Comparison of ENCODE assay signal across 10 cellular contexts in the genomic region with DNA sequence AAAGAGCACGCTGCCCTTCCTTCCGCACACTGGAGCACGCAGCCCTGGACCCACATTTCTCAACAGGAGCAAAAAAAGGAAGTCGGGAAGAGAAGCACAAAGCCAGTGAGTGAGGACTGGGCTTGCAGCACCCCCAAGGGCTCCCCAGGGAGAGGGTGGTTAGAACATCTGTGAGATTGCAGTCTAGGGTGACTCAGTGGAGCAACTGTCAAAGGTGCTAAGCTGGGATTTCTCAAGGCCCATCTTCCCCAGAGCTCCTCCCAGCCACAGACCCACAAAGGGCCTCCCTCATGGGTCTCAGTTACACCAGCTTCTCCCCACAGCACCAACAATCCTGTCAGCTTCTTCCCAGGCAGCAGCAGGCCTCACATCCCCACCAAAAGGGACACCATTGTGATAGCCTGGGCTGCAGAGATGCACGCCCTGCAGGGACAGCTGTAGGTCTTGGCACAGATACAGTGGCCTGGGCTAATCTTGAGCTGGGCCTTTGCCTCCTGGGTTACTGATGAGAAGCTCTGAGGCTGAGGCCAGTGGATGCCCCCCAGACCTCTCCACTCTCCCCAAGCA. TPM values are rescaled to one million over a fixed set of nuclear protein-coding genes. Genes with fewer than 3 reads are reported as not detected.
DNase-seq lines count a peak whose midpoint lies in the region; ATAC-seq, FAIRE-seq and TF ChIP-seq lines count a peak whose summit lies in the region.
"Had no signal": no experiment of that assay in that cellular context is flagged by ENCODE, and none has a peak within 500 bp of the region (broad histone marks: within the 10 kb centered on the region; RNA-seq: fewer than 3 reads in every experiment).

No MANE protein-coding gene starts in this region.

- 100% methylated on average over 3 of the region's 5 CpGs for WGBS in K562 (ENCODE audit: insufficient coverage, low coverage, missing lambda C conversion rate)
- WGBS in right lobe of liver (ENCODE audit: insufficient coverage, low coverage, low lambda C conversion rate, missing lambda C conversion rate) = 46% methylated on average over 2 of the region's 5 CpGs

- H3K27ac ChIP-seq in AG04450 (ENCODE audit: low read depth, low read length) = no peak overlapping the region
- H3K27ac ChIP-seq in K562 (ENCODE audit: extremely low read depth, low read depth, low read length) = no peak overlapping the region
- H3K27ac ChIP-seq in right lobe of liver = peak overlapping the region in 2 of 3 donors; percentile 29 to 40
- H3K27ac ChIP-seq: cardiac muscle cell had no signal

- peaks cover 35 to 71% of the 10 kb centered on the region in 2 experiments for H3K4me1 ChIP-seq in K562 (replicated peaks in 1 of 2; ENCODE audit: control insufficient read depth in 2 of 2, insufficient read depth in 2 of 2, low read length in 2 of 2)
- H3K4me1 ChIP-seq in right lobe of liver = no peaks in the 10 kb centered on the region

- no TSS peak for BruUV-seq in K562 (replicated peaks; lab: Mats Ljungman, UMichigan)

- no peak for TF ChIP-seq POLR2A in K562 (conservative IDR thresholded peaks at IDR 0.05)
- TF ChIP-seq POLR2A in right lobe of liver (IDR thresholded peaks at IDR 0.05) = no peak

- TF ChIP-seq CTCF in AG04450 (IDR thresholded peaks at IDR 0.05; ENCODE audit: low read depth, low read length) = no peak
- TF ChIP-seq CTCF in K562 (IDR thresholded peaks at IDR 0.05 in 2 of 3, conservative IDR thresholded peaks at IDR 0.05 in 1 of 3; ENCODE audit: insufficient read depth in 2 of 3, low read depth in 1 of 3, low read length in 3 of 3) = no peak
- TF ChIP-seq CTCF in right lobe of liver (IDR thresholded peaks at IDR 0.05) = no peak
- TF ChIP-seq CTCF in GM20000 (IDR thresholded peaks at IDR 0.05; ENCODE audit: extremely low read depth, missing control alignments) = no peak

- H3K9me3 ChIP-seq in AG04450 (ENCODE audit: control insufficient read depth, insufficient read depth, low read length) (no peaks in the 10 kb centered on the region), K562 (replicated peaks; ENCODE audit: control insufficient read depth, insufficient read depth, low read depth, low read length) (no peaks in the 10 kb centered on the region), right lobe of liver (no peaks in the 10 kb centered on the region)

- ATAC-seq in HG02885 (IDR thresholded peaks at IDR 0.05; ENCODE audit: poor library complexity, unreplicated experiment) (peak; percentile 36), K562 (no peak), right lobe of liver (peak; percentile 58 to 74 (median 66)), GM21528 (IDR thresholded peaks at IDR 0.05; ENCODE audit: low FRiP score, unreplicated experiment) (no peak)

- POLR2A ChIA-PET in AG04450 (lab: Yijun Ruan, JAX) (no interaction called here), K562 (lab: Yijun Ruan, JAX) (interaction anchor here (0.5 kb wide), 1 partner anchor 86 kb away, joined by 3 read pairs; no protein-coding TSS in a partner anchor)

- FAIRE-seq in K562 (lab: Jason Lieb, UNC) = no peak

- no peak overlapping the region for H3K4me2 ChIP-seq in K562 (ENCODE audit: insufficient read depth, low read length)

- in situ Hi-C loops in K562 (cut with MboI) = no loop called here

- DNase-seq in AG04450 (ENCODE audit: low read depth, low spot score) (peak; percentile 29), K562 (ENCODE audit: extremely low read depth in 1 of 4, low spot score in 3 of 4) (peak in 1 of 4 experiments; percentile 35), right lobe of liver (peak in 1 of 3 donors; percentile 49), GM20000 (ENCODE audit: low spot score) (no peak), NCI-H226 (no peak)
- no peak for DNase-seq in stimulated activated naive CD4-positive, alpha-beta T cell treated with Interleukin-2 at 50 U/mL for 16 hours (lab: John Stamatoyannopoulos, UW)

- no peak overlapping the region for H2AFZ ChIP-seq in K562 (ENCODE audit: low read depth, low read length)

- H3K79me2 ChIP-seq in K562 (ENCODE audit: control insufficient read depth, insufficient read depth, low read length) = 0 out of 3 replicates have a peak, but pooled peaks cover 1% of the 10 kb centered on the region

- CTCF ChIA-PET in AG04450 (lab: Charles Lee) = no interaction called here
- CTCF ChIA-PET in K562 (lab: Yijun Ruan, JAX; ENCODE audit: low intra/inter-chr PET ratio) = no interaction called here

- no peaks in the 10 kb centered on the region for H4K20me1 ChIP-seq in K562 (replicated peaks; ENCODE audit: control insufficient read depth, insufficient read depth, low read length)

- H3K27me3 ChIP-seq in AG04450 (ENCODE audit: control insufficient read depth, insufficient read depth, low read length) = no peaks in the 10 kb centered on the region
- H3K27me3 ChIP-seq in K562 (ENCODE audit: control insufficient read depth in 2 of 2, insufficient read depth in 2 of 2, low read length in 2 of 2) = no peaks in the 10 kb centered on the region
- no peaks in the 10 kb centered on the region for H3K27me3 ChIP-seq in right lobe of liver
- H3K27me3 ChIP-seq: cardiac muscle cell had no signal

- no peak for TF ChIP-seq RAD21 in K562 (CRISPR knock-in tag; conservative IDR thresholded peaks at IDR 0.05 in 1 of 2, IDR thresholded peaks at IDR 0.05 in 1 of 2)

- intact Hi-C loops in K562 (cut with micrococcal nuclease) (no loop called here), right lobe of liver (cut with DNase I) (no loop called here)

- H3K9me1 ChIP-seq in K562 (ENCODE audit: control insufficient read depth, insufficient read depth, low read length) = no peaks in the 10 kb centered on the region

- no peak overlapping the region for H3K4me3 ChIP-seq in AG04450 (ENCODE audit: low read depth, low read length)
- H3K4me3 ChIP-seq in K562 = no peak overlapping the region
- H3K4me3 ChIP-seq in right lobe of liver = no peak overlapping the region
- H3K4me3 ChIP-seq: cardiac muscle cell had no signal

- H3K9ac ChIP-seq in K562 (ENCODE audit: insufficient read depth in 1 of 2, low read depth in 2 of 2, low read length in 2 of 2) = peak overlapping the region in 1 of 2 experiments; percentile 65; a peak in 2 of 4 replicates

- no peak for TF ChIP-seq EP300 in K562 (IDR thresholded peaks at IDR 0.05; ENCODE audit: low read length)

- H3K36me3 ChIP-seq in K562 (ENCODE audit: control insufficient read depth, insufficient read depth, low read length) (no peaks in the 10 kb centered on the region), right lobe of liver (no peaks in the 10 kb centered on the region)
- H3K36me3 ChIP-seq: cardiac muscle cell had no signal

TF ChIP-seq in K562, 482 proteins besides CTCF, POLR2A, EP300 and RAD21:
- no peak for TF ChIP-seq MTA3 (IDR thresholded peaks at IDR 0.05; ENCODE audit: borderline replicate concordance)
- TF ChIP-seq CLOCK (CRISPR knock-in tag; IDR thresholded peaks at IDR 0.05; ENCODE audit: borderline replicate concordance) = no peak
- TF ChIP-seq SPI1 (IDR thresholded peaks at IDR 0.05; ENCODE audit: borderline replicate concordance, low read depth, low read length) = peak; percentile 56; the same call in 1 of the 2 replicates
TF ChIP-seq in K562: peak in this region for 1.

RNA-seq across cellular contexts. Expression of gene CD93, which starts 39.6 kb away (rescaled TPM):
- polyA plus RNA-seq in AG04450 (2011; rRNA removed) (0.02 TPM in 1 of 2 replicates, not detected in the other), K562 (2011; rRNA removed) (0.12 and 0.20 TPM in 2 replicates), K562 (2014; fragmentation: Illumina TruSeq; extraction: Trizol) (0.07 TPM in 2 replicates), K562 (2014; fragmentation: Nextera tagmentation; extraction: Ambion mirVana) (under 1 TPM; 0.03 TPM), K562 (2014; rRNA removed) (0.03 and 0.08 TPM in 2 replicates)
- not detected in 2 replicates for polyA minus RNA-seq in AG04450 (2011; rRNA and poly(A)+ RNA removed)
- total RNA-seq in K562 (2011; cell fraction: chromatin; rRNA removed; ENCODE audit: low replicate concordance) = 0.16 and 0.39 TPM in 2 replicates
- total RNA-seq in K562 (2011; cell fraction: nucleolus; rRNA removed) = 0.26 and 0.33 TPM in 2 replicates
- total RNA-seq in K562 (2011; cell fraction: nucleoplasm; rRNA removed) = 0.44 and 0.61 TPM in 2 replicates
- total RNA-seq in K562 (2014; rRNA removed) (0.05 and 0.12 TPM in 2 replicates), K562 (2014; rRNA removed; fragmentation: Illumina TruSeq; extraction: Trizol) (0.04 and 0.10 TPM in 2 replicates), K562 (2015; rRNA removed; fragmentation: Illumina TruSeq; extraction: Trizol) (0.04 TPM in 2 replicates), K562 (2021) (0.20 and 0.25 TPM in 2 replicates), right lobe of liver (10 to 100 TPM in 2 of 6 experiments, 1 to 10 TPM in 4; 3.9 to 21.5 (median 9.2) TPM)
- 0.09 and 0.15 TPM in 2 replicates for polyA plus RNA-seq in K562 (2011; cell fraction: cytosol; rRNA removed)
- 0.17 and 0.21 TPM in 2 replicates for polyA plus RNA-seq in K562 (2011; cell fraction: nucleus; rRNA removed)
- 0.03 and 0.06 TPM in 2 replicates for polyA plus RNA-seq in K562 (2012)
- polyA minus RNA-seq in K562 (2011; rRNA and poly(A)+ RNA removed) = 0.21 and 0.42 TPM in 2 replicates
- 0.27 and 0.29 TPM in 2 replicates for polyA minus RNA-seq in K562 (2011; cell fraction: cytosol; rRNA and poly(A)+ RNA removed)
- under 0.01 and 0.13 TPM in 2 replicates for polyA minus RNA-seq in K562 (2011; cell fraction: nucleus; rRNA and poly(A)+ RNA removed)
- polyA plus RNA-seq: BJ had no signal

Comparison
In these comparisons a context has a peak if more than half of its experiments do, and no peak if none do; other contexts are left out.
1. H3K27ac ChIP-seq: peak in right lobe of liver (2 of 3); none in AG04450 (single experiment) and K562 (single experiment).
2. ATAC-seq: peak in HG02885 (single experiment) and right lobe of liver (4 of 4); none in K562 (single experiment) and GM21528 (single experiment).